In genomic region chr2:46971914-46972313, GRCh38 we compare ENCODE assay signal across 1 cellular context.
TF ChIP-seq lines count a peak whose summit lies in the region.

No MANE protein-coding gene starts in this region.

TF ChIP-seq in SK-N-SH treated with all-trans-retinoic acid at 6 μM for 48 hours, 23 proteins besides CTCF, POLR2A, EP300 and RAD21 (continued from another document):
- TF ChIP-seq POU6F1 (CRISPR knock-in tag; IDR thresholded peaks at IDR 0.05; ENCODE audit: borderline replicate concordance, low read depth) (no peak), ZFP30 (CRISPR knock-in tag; IDR thresholded peaks at IDR 0.05) (no peak), PPARA (CRISPR knock-in tag; IDR thresholded peaks at IDR 0.05; ENCODE audit: borderline replicate concordance) (no peak), GLIS3 (CRISPR knock-in tag; IDR thresholded peaks at IDR 0.05) (no peak), SNAI2 (CRISPR knock-in tag; IDR thresholded peaks at IDR 0.05) (no peak), TOX (CRISPR knock-in tag; IDR thresholded peaks at IDR 0.05; ENCODE audit: borderline replicate concordance) (no peak), ZNF565 (CRISPR knock-in tag; conservative IDR thresholded peaks at IDR 0.05; ENCODE audit: low read depth) (no peak), TCF4 (CRISPR knock-in tag; IDR thresholded peaks at IDR 0.05; ENCODE audit: borderline replicate concordance) (no peak)
